2 cellular contexts compared by ENCODE assay signal in genomic region chrX:44400588-44400987, GRCh38.
TF ChIP-seq lines count a peak whose summit lies in the region.

No MANE protein-coding gene starts in this region.

TF ChIP-seq in A549, 52 proteins besides CTCF, POLR2A, EP300 and RAD21:
- TF ChIP-seq CBX8 (IDR thresholded peaks at IDR 0.05) (no peak), BCL3 (IDR thresholded peaks at IDR 0.05) (no peak), ZFP36 (IDR thresholded peaks at IDR 0.05; ENCODE audit: borderline replicate concordance, partially characterized antibody) (no peak), REST (IDR thresholded peaks at IDR 0.05) (no peak)
TF ChIP-seq in A549: peak in this region for 0.

TF ChIP-seq in HCT116, 20 proteins besides CTCF, POLR2A, EP300 and RAD21:
- TF ChIP-seq FOSL1 (IDR thresholded peaks at IDR 0.05; ENCODE audit: low read depth), result peak; percentile 80
- TF ChIP-seq YY1 (IDR thresholded peaks at IDR 0.05; ENCODE audit: extremely low read depth, insufficient replicate concordance, low read depth, low read length), result no peak
- peak; percentile 90 for TF ChIP-seq EGR1 (IDR thresholded peaks at IDR 0.05; ENCODE audit: low read depth)
- TF ChIP-seq CBX3 (IDR thresholded peaks at IDR 0.05; ENCODE audit: low read depth), result peak; percentile 45; the same call in 1 of the 2 replicates
- no peak for TF ChIP-seq REST (IDR thresholded peaks at IDR 0.05; ENCODE audit: low read depth)
- TF ChIP-seq SIN3A (IDR thresholded peaks at IDR 0.05; ENCODE audit: low read depth), result no peak
- no peak for TF ChIP-seq ZFX (IDR thresholded peaks at IDR 0.05)
- no peak for TF ChIP-seq TCF7L2 (IDR thresholded peaks at IDR 0.05; ENCODE audit: borderline replicate concordance, extremely low read depth, insufficient read depth, insufficient read length)
- no peak for TF ChIP-seq ELF1 (IDR thresholded peaks at IDR 0.05; ENCODE audit: borderline replicate concordance, low read depth)
- TF ChIP-seq MAX (IDR thresholded peaks at IDR 0.05), result peak; percentile 22; the same call in 1 of the 2 replicates
- peak; percentile 60 for TF ChIP-seq SP1 (IDR thresholded peaks at IDR 0.05; ENCODE audit: low read depth)
- no peak for TF ChIP-seq EZH2 (IDR thresholded peaks at IDR 0.05)
- no peak for TF ChIP-seq EZH2phosphoT487 (IDR thresholded peaks at IDR 0.05; ENCODE audit: borderline replicate concordance)
- TF ChIP-seq ZNF274 (IDR thresholded peaks at IDR 0.05; ENCODE audit: low read depth, low read length), result no peak
- no peak for TF ChIP-seq ATF3 (IDR thresholded peaks at IDR 0.05)
- no peak for TF ChIP-seq POLR2AphosphoS5 (IDR thresholded peaks at IDR 0.05; ENCODE audit: low read depth, low read length)
- 0 out of 2 replicates have a peak, but pooled peaks have one; percentile 43 for TF ChIP-seq CEBPB (IDR thresholded peaks at IDR 0.05; ENCODE audit: low read depth)
- no peak for TF ChIP-seq SRF (IDR thresholded peaks at IDR 0.05; ENCODE audit: low read depth)
- TF ChIP-seq ZBTB33 (IDR thresholded peaks at IDR 0.05; ENCODE audit: extremely low read depth, insufficient replicate concordance, low read length), result no peak
- TF ChIP-seq JUND (IDR thresholded peaks at IDR 0.05), result peak; percentile 61
